In the genomic region with DNA sequence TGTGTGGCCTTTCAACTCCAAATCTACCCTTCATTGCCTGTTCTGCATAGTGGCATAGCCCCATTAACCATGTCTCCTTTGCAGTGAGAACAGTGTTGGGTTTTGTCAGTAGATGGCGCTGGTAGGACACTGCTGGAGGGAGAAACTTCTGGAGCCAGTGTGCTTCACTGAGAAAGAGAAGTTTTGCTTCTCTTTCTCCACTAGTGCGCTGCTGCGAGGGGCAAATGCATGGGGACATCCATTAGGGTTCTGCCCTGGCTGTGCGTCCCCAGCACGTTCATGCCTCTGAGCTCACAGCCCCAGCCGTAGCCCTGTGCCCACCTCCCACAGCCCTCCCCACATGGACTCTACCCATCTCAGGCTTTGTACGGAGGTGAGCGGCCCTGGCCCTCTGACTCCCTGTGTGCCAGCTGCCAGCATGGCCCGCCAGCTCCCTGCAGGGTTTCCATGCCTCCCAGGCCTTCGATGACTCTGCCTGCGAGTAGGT, we compare ENCODE assay signal across 8 cellular contexts. TPM values are rescaled to one million over a fixed set of nuclear protein-coding genes. Genes with fewer than 3 reads are reported as not detected.
DNase-seq lines count a peak whose midpoint lies in the region; ATAC-seq and TF ChIP-seq lines count a peak whose summit lies in the region.

No MANE protein-coding gene starts in this region.

- peaks cover 3% of the 10 kb centered on the region; the same call in 1 of the 2 replicates for H3K27me3 ChIP-seq in BJ (ENCODE audit: control insufficient read depth, insufficient read depth, low read length)
- no peaks in the 10 kb centered on the region for H3K27me3 ChIP-seq in HAP-1 (ENCODE audit: low read depth)
- H3K27me3 ChIP-seq in right lobe of liver, result no peaks in the 10 kb centered on the region

- H3K4me3 ChIP-seq in BJ (ENCODE audit: low read depth, low read length) (no peak overlapping the region), HAP-1 (no peak overlapping the region), right lobe of liver (no peak overlapping the region)

- H3K27ac ChIP-seq in cingulate gyrus (ENCODE audit: low read depth, low read length) (peak overlapping the region; percentile 43), right lobe of liver (no peak overlapping the region)

- no peaks in the 10 kb centered on the region for H3K9me3 Mint-ChIP-seq in activated CD4-positive, alpha-beta T cell treated with anti-CD3 and anti-CD28 coated beads for 36 hours (ENCODE audit: low read depth)

- H3K9me3 ChIP-seq in HAP-1, result no peaks in the 10 kb centered on the region; the same call in 1 of the 2 replicates
- H3K9me3 ChIP-seq in right lobe of liver, result no peaks in the 10 kb centered on the region

- no peak for DNase-seq in BJ (ENCODE audit: low read depth)
- peak; percentile 68 to 82 for DNase-seq in HAP-1 (ENCODE audit: low spot score in 2 of 2)
- DNase-seq in NCI-H446 treated with DMSO at 0.1 percent for 48 hours (lab: John Stamatoyannopoulos, UW), result peak; percentile 32
- DNase-seq in activated CD4-positive, alpha-beta T cell treated with anti-CD3 and anti-CD28 coated beads for 36 hours, result peak; percentile 84
- peak in 2 of 3 donors; percentile 37 to 76 for DNase-seq in right lobe of liver
- DNase-seq in stimulated activated CD8-positive, alpha-beta memory T cell treated with anti-CD3 and anti-CD28 coated beads, Interleukin-12 subunit alpha, Interleukin-12 subunit beta, amount 100 ng/mL, for 1 hour (ENCODE audit: low read depth), result peak; percentile 47

- 17% methylated on average over 4 of the region's 11 CpGs for WGBS in right lobe of liver (ENCODE audit: insufficient coverage, low coverage, low lambda C conversion rate, missing lambda C conversion rate)

- TF ChIP-seq CTCF in BJ (IDR thresholded peaks at IDR 0.05; ENCODE audit: insufficient read depth, low read depth, low read length), result peak; percentile 87
- TF ChIP-seq CTCF in right lobe of liver (IDR thresholded peaks at IDR 0.05), result peak; percentile 87 to 90 (median 89)

- no peak overlapping the region for H3K4me3 Mint-ChIP-seq in activated CD4-positive, alpha-beta T cell treated with anti-CD3 and anti-CD28 coated beads for 36 hours

- H3K27me3 Mint-ChIP-seq in activated CD4-positive, alpha-beta T cell treated with anti-CD3 and anti-CD28 coated beads for 36 hours, result no peaks in the 10 kb centered on the region

- POLR2A ChIA-PET in BJ (lab: Charles Lee), result no interaction called here
- POLR2A ChIA-PET in activated CD4-positive, alpha-beta T cell treated with anti-CD3 and anti-CD28 coated beads for 36 hours (lab: Charles Lee), result no interaction called here

- CTCF ChIA-PET in BJ (lab: Yijun Ruan, JAX), result interaction anchor here (0.7 to 2.2 kb wide), 8 partner anchors 9 to 342 kb away, joined by 3 to 10 read pairs (median 4); no protein-coding TSS in a partner anchor
- CTCF ChIA-PET in activated CD4-positive, alpha-beta T cell treated with anti-CD3 and anti-CD28 coated beads for 36 hours (lab: Charles Lee), result interaction anchor here (0.7 to 1.6 kb wide), 6 partner anchors 157 to 347 kb away, joined by 3 to 5 read pairs (median 3); no protein-coding TSS in a partner anchor

- no peak for TF ChIP-seq POLR2A in right lobe of liver (IDR thresholded peaks at IDR 0.05)

- no peaks in the 10 kb centered on the region for H3K4me1 Mint-ChIP-seq in activated CD4-positive, alpha-beta T cell treated with anti-CD3 and anti-CD28 coated beads for 36 hours

- no peaks in the 10 kb centered on the region for H3K4me1 ChIP-seq in HAP-1
- H3K4me1 ChIP-seq in right lobe of liver, result peaks cover 0 to 4% (median 0%) of the 10 kb centered on the region in 4 donors

- in situ Hi-C loops in HAP-1 (cut with MboI; ENCODE audit: low sequenced_read_pairs), result no loop called here

- intact Hi-C loops in activated CD4-positive, alpha-beta T cell treated with anti-CD3 and anti-CD28 coated beads for 36 hours (cut with DNase I, micrococcal nuclease), result loop anchor here (1.0 to 5.0 kb wide), 6 partner anchors 56 to 340 kb away; no protein-coding TSS in a partner anchor
- intact Hi-C loops in right lobe of liver (cut with DNase I), result no loop called here

- H3K27ac Mint-ChIP-seq in activated CD4-positive, alpha-beta T cell treated with anti-CD3 and anti-CD28 coated beads for 36 hours, result no peak overlapping the region

- ATAC-seq in activated CD4-positive, alpha-beta T cell treated with anti-CD3 and anti-CD28 coated beads for 36 hours, result peak; percentile 97
- peak; percentile 98 to 100 (median 98) for ATAC-seq in right lobe of liver
- no peak for ATAC-seq in HG03565 (IDR thresholded peaks at IDR 0.05; ENCODE audit: unreplicated experiment)

- H3K36me3 Mint-ChIP-seq in activated CD4-positive, alpha-beta T cell treated with anti-CD3 and anti-CD28 coated beads for 36 hours (ENCODE audit: low read depth), result no peaks in the 10 kb centered on the region

- H3K36me3 ChIP-seq in BJ (ENCODE audit: control insufficient read depth, insufficient read depth, low read length), result no peaks in the 10 kb centered on the region
- H3K36me3 ChIP-seq in HAP-1 (replicated peaks), result no peaks in the 10 kb centered on the region
- H3K36me3 ChIP-seq in right lobe of liver, result no peaks in the 10 kb centered on the region

RNA-seq across cellular contexts. Expression of a gene that starts 53.1 kb away (rescaled TPM):
- 0.43 and 0.59 TPM in 2 replicates for polyA plus RNA-seq in BJ (2011; rRNA removed)
- 0.47 and 1.4 TPM in 2 replicates for polyA minus RNA-seq in BJ (2011; rRNA and poly(A)+ RNA removed)
- total RNA-seq in activated CD4-positive, alpha-beta T cell treated with anti-CD3 and anti-CD28 coated beads for 36 hours, result 1 to 10 TPM; 2.7 TPM
- total RNA-seq in right lobe of liver, result 1 to 10 TPM in 2 of 6 experiments, under 1 TPM in 4; 0.35 to 1.4 (median 0.45) TPM

Comparison
In these comparisons a context has a peak if more than half of its experiments do, and no peak if none do; other contexts are left out.
1. intact Hi-C loops: an anchor here in activated CD4-positive, alpha-beta T cell treated with anti-CD3 and anti-CD28 coated beads for 36 hours (1.0 to 5.0 kb wide); none called in right lobe of liver.